ENCODE assay signal across 8 cellular contexts in genomic region chr21:17454315-17455027, GRCh38. TPM values are rescaled to one million over a fixed set of nuclear protein-coding genes. Genes with fewer than 3 reads are reported as not detected.
DNase-seq lines count a peak whose midpoint lies in the region; ATAC-seq and TF ChIP-seq lines count a peak whose summit lies in the region.

No MANE protein-coding gene starts in this region.

- no peaks in the 10 kb centered on the region for H3K9me3 Mint-ChIP-seq in WTC11

- DNase-seq in A673 (ENCODE audit: low spot score) (peak; percentile 92), M059J (ENCODE audit: low read depth) (peak; percentile 55), WTC11 (ENCODE audit: low spot score) (peak; percentile 90), myocyte (ENCODE audit: low read depth) (peak; percentile 25), upper lobe of right lung (no peak), SHP77 (lab: John Stamatoyannopoulos, UW) (no peak)

- POLR2A ChIA-PET in A673 (lab: Charles Lee; ENCODE audit: low non-redundant PET) = no interaction called here
- POLR2A ChIA-PET in WTC11 (lab: Charles Lee) = interaction anchor here (0.7 kb wide), 1 partner anchor 66 kb away, joined by 3 read pairs; no protein-coding TSS in a partner anchor

- TF ChIP-seq CTCF in A673 (conservative IDR thresholded peaks at IDR 0.05; ENCODE audit: low read depth, low read length) = no peak
- no peak for TF ChIP-seq CTCF in WTC11 (IDR thresholded peaks at IDR 0.05)
- no peak for TF ChIP-seq CTCF in upper lobe of right lung (IDR thresholded peaks at IDR 0.05)

- peak overlapping the region; percentile 85 for H3K4me3 Mint-ChIP-seq in WTC11

- TSS peak; percentile 100 for BruUV-seq in A673 (replicated peaks; lab: Mats Ljungman, UMichigan)

- no peaks in the 10 kb centered on the region for H3K4me1 ChIP-seq in A673 (ENCODE audit: insufficient read depth, low read length, poor library complexity, severe bottlenecking)
- H3K4me1 ChIP-seq in ectodermal cell (ENCODE audit: control insufficient read depth, insufficient read depth, low read length) = no peaks in the 10 kb centered on the region
- peaks cover 4% of the 10 kb centered on the region for H3K4me1 ChIP-seq in upper lobe of right lung

- H3K9me3 ChIP-seq in A673 (ENCODE audit: low read depth, low read length, poor library complexity, severe bottlenecking) = no peaks in the 10 kb centered on the region
- H3K9me3 ChIP-seq in ectodermal cell (ENCODE audit: control insufficient read depth, low read length) = no peaks in the 10 kb centered on the region
- no peaks in the 10 kb centered on the region for H3K9me3 ChIP-seq in upper lobe of right lung

- peak; percentile 81 for ATAC-seq in GM19351 (IDR thresholded peaks at IDR 0.05; ENCODE audit: unreplicated experiment)
- peak; percentile 96 for ATAC-seq in WTC11
- ATAC-seq in upper lobe of right lung = peak; percentile 78

- peaks cover 2% of the 10 kb centered on the region; the same call in 1 of the 2 replicates for H3K27me3 Mint-ChIP-seq in WTC11 (ENCODE audit: low read depth)

- peaks cover 13% of the 10 kb centered on the region for H3K4me1 Mint-ChIP-seq in WTC11

- WGBS in ectodermal cell, 2 experiments = 25 to 26% methylated on average over 24 of the region's 24 CpGs

- no peaks in the 10 kb centered on the region for H3K27me3 ChIP-seq in A673 (replicated peaks; ENCODE audit: insufficient read depth, low read depth, low read length, poor library complexity)
- no peaks in the 10 kb centered on the region for H3K27me3 ChIP-seq in ectodermal cell (ENCODE audit: control insufficient read depth, insufficient read depth, low read length, poor library complexity, severe bottlenecking)
- no peaks in the 10 kb centered on the region for H3K27me3 ChIP-seq in upper lobe of right lung

- H3K27ac ChIP-seq in A673 (ENCODE audit: low read depth, low read length, poor library complexity, severe bottlenecking) (peak overlapping the region; percentile 15), ectodermal cell (ENCODE audit: insufficient read depth, low read depth, low read length, poor library complexity, severe bottlenecking) (peak overlapping the region; percentile 28), upper lobe of right lung (no peak overlapping the region)

- intact Hi-C loops in A673 (cut with micrococcal nuclease; ENCODE audit: unreplicated experiment) = loop anchor here (2.0 kb wide), 1 partner anchor 58 kb away; the partner anchor contains the start of gene CXADR
- intact Hi-C loops in upper lobe of right lung (cut with DNase I) = no loop called here

- peak overlapping the region; percentile 39 for H3K4me3 ChIP-seq in A673 (ENCODE audit: low read depth, low read length, poor library complexity, severe bottlenecking)
- H3K4me3 ChIP-seq in ectodermal cell (ENCODE audit: insufficient read depth, low read depth, low read length) = no peak overlapping the region
- no peak overlapping the region for H3K4me3 ChIP-seq in upper lobe of right lung

- no peaks in the 10 kb centered on the region for H3K36me3 Mint-ChIP-seq in WTC11

- no peaks in the 10 kb centered on the region for H3K36me3 ChIP-seq in A673 (ENCODE audit: insufficient read depth, low read length, poor library complexity, severe bottlenecking)
- H3K36me3 ChIP-seq in ectodermal cell (ENCODE audit: control insufficient read depth, insufficient read depth, low read length) = no peaks in the 10 kb centered on the region
- no peaks in the 10 kb centered on the region for H3K36me3 ChIP-seq in upper lobe of right lung

- CTCF ChIA-PET in A673 (lab: Charles Lee) (no interaction called here), WTC11 (lab: Charles Lee) (interaction anchor here (1.0 to 1.3 kb wide), 2 partner anchors 68 to 131 kb away, joined by 3 to 6 read pairs; no protein-coding TSS in a partner anchor)

- H3K27ac Mint-ChIP-seq in WTC11 = peak overlapping the region; percentile 79

TF ChIP-seq in WTC11, 78 proteins besides CTCF, POLR2A, EP300 and RAD21 (continues in another document):
- TF ChIP-seq TCF7 (CRISPR knock-in tag; IDR thresholded peaks at IDR 0.05; ENCODE audit: low read depth) = no peak
- 0 out of 2 replicates have a peak, but pooled peaks have one; percentile 54 for TF ChIP-seq EMX1 (CRISPR knock-in tag; IDR thresholded peaks at IDR 0.05)
- no peak for TF ChIP-seq MAX (CRISPR knock-in tag; IDR thresholded peaks at IDR 0.05)
- TF ChIP-seq, protein P1, sequence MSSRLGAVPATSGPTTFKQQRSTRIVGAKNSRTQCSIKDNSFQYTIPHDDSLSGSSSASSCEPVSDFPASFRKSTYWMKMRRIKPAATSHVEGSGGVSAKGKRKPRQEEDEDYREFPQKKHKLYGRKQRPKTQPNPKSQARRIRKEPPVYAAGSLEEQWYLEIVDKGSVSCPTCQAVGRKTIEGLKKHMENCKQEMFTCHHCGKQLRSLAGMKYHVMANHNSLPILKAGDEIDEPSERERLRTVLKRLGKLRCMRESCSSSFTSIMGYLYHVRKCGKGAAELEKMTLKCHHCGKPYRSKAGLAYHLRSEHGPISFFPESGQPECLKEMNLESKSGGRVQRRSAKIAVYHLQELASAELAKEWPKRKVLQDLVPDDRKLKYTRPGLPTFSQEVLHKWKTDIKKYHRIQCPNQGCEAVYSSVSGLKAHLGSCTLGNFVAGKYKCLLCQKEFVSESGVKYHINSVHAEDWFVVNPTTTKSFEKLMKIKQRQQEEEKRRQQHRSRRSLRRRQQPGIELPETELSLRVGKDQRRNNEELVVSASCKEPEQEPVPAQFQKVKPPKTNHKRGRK (CRISPR knock-in tag; IDR thresholded peaks at IDR 0.05; ENCODE audit: borderline replicate concordance) = no peak
- TF ChIP-seq ZNF232 (CRISPR knock-in tag; IDR thresholded peaks at IDR 0.05) = no peak
- TF ChIP-seq, protein P2, sequence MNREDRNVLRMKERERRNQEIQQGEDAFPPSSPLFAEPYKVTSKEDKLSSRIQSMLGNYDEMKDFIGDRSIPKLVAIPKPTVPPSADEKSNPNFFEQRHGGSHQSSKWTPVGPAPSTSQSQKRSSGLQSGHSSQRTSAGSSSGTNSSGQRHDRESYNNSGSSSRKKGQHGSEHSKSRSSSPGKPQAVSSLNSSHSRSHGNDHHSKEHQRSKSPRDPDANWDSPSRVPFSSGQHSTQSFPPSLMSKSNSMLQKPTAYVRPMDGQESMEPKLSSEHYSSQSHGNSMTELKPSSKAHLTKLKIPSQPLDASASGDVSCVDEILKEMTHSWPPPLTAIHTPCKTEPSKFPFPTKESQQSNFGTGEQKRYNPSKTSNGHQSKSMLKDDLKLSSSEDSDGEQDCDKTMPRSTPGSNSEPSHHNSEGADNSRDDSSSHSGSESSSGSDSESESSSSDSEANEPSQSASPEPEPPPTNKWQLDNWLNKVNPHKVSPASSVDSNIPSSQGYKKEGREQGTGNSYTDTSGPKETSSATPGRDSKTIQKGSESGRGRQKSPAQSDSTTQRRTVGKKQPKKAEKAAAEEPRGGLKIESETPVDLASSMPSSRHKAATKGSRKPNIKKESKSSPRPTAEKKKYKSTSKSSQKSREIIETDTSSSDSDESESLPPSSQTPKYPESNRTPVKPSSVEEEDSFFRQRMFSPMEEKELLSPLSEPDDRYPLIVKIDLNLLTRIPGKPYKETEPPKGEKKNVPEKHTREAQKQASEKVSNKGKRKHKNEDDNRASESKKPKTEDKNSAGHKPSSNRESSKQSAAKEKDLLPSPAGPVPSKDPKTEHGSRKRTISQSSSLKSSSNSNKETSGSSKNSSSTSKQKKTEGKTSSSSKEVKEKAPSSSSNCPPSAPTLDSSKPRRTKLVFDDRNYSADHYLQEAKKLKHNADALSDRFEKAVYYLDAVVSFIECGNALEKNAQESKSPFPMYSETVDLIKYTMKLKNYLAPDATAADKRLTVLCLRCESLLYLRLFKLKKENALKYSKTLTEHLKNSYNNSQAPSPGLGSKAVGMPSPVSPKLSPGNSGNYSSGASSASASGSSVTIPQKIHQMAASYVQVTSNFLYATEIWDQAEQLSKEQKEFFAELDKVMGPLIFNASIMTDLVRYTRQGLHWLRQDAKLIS (CRISPR knock-in tag; IDR thresholded peaks at IDR 0.05; ENCODE audit: borderline replicate concordance) = no peak
- TF ChIP-seq CREM (CRISPR knock-in tag; IDR thresholded peaks at IDR 0.05) = no peak
- 0 out of 2 replicates have a peak, but pooled peaks have one; percentile 18 for TF ChIP-seq ZBTB21 (CRISPR knock-in tag; IDR thresholded peaks at IDR 0.05; ENCODE audit: borderline replicate concordance)
- peak; percentile 47; the same call in 1 of the 2 replicates for TF ChIP-seq FOXP4 (CRISPR knock-in tag; IDR thresholded peaks at IDR 0.05)
- TF ChIP-seq MYBL2 (CRISPR knock-in tag; IDR thresholded peaks at IDR 0.05) = no peak; the same call in 1 of the 2 replicates
- no peak for TF ChIP-seq TEAD1 (CRISPR knock-in tag; IDR thresholded peaks at IDR 0.05)
- TF ChIP-seq ESRRA (CRISPR knock-in tag; IDR thresholded peaks at IDR 0.05; ENCODE audit: borderline replicate concordance) = no peak
- TF ChIP-seq NR2C2 (CRISPR knock-in tag; IDR thresholded peaks at IDR 0.05) = no peak
- TF ChIP-seq SP1 (CRISPR knock-in tag; conservative IDR thresholded peaks at IDR 0.05) = peak; percentile 60
- no peak for TF ChIP-seq ZNF138 (CRISPR knock-in tag; conservative IDR thresholded peaks at IDR 0.05)

RNA-seq across cellular contexts. Expression of gene CXADR, which starts 58.4 kb away (rescaled TPM):
- total RNA-seq in A673 (2021) (15.2 and 17.7 TPM in 2 replicates), WTC11 (2021) (119 to 125 TPM (median 119 TPM) in 3 replicates), myocyte (not detected in 2 replicates), upper lobe of right lung (29.0 TPM)
- 17.7 and 24.1 TPM in 2 replicates for total RNA-seq in M059J (2014; rRNA removed; shearing (Covaris generic))
- 139 TPM for polyA plus RNA-seq in ectodermal cell (2013, experiment 1 of 4)
- polyA plus RNA-seq in ectodermal cell (2013, experiment 2 of 4) = 166 TPM
- 112 TPM for polyA plus RNA-seq in ectodermal cell (2013, experiment 3 of 4)
- polyA plus RNA-seq in ectodermal cell (2013, experiment 4 of 4) = 131 TPM
- not detected for polyA plus RNA-seq in myocyte (2012)

Comparison
In these comparisons a context has a peak if more than half of its experiments do, and no peak if none do; other contexts are left out.
1. DNase-seq: peak in A673 (single experiment), M059J (single experiment), WTC11 (single experiment) and myocyte (single experiment); none in upper lobe of right lung (single experiment) and SHP77 (0 of 2).
2. RNA of gene CXADR, which starts 58.4 kb away (total RNA-seq): 119 to 125 TPM in WTC11, 29.0 TPM in upper lobe of right lung (single experiment), 17.7 to 24.1 TPM in M059J and 15.2 to 17.7 TPM in A673; not detected in myocyte; every median in the first group is over 10 times any median in the second.
3. Peak in every context shown above with its lines, with median percentiles within 50 percentile points of each other: ATAC-seq.